8 cellular contexts compared by ENCODE assay signal in genomic region chr15:40952901-40953712, GRCh38. TPM values are rescaled to one million over a fixed set of nuclear protein-coding genes. Genes with fewer than 3 reads are reported as not detected.
DNase-seq lines count a peak whose midpoint lies in the region; ATAC-seq and TF ChIP-seq lines count a peak whose summit lies in the region.

CHAC1 (plus strand) TSS chr15:40953471; CDS start chr15:40953584, 113 bp downstream.

- H3K4me1 ChIP-seq in duodenal mucosa (ENCODE audit: control insufficient read depth in 1 of 2, insufficient read depth in 2 of 2, low read length in 2 of 2), result peaks cover 26 to 32% of the 10 kb centered on the region in 2 donors
- H3K4me1 ChIP-seq in lower lobe of right lung, result peaks cover 26% of the 10 kb centered on the region

- H3K9me3 ChIP-seq in duodenal mucosa (ENCODE audit: control insufficient read depth in 1 of 2, low read length in 2 of 2) (no peaks in the 10 kb centered on the region), lower lobe of right lung (no peaks in the 10 kb centered on the region)

- intact Hi-C loops in lower lobe of right lung (cut with DNase I), result no loop called here

- H3K27me3 ChIP-seq in duodenal mucosa (ENCODE audit: control insufficient read depth in 1 of 2, insufficient read depth in 2 of 2, low read length in 2 of 2), result no peaks in the 10 kb centered on the region
- H3K27me3 ChIP-seq in lower lobe of right lung (ENCODE audit: low read depth), result no peaks in the 10 kb centered on the region

- H3K4me3 ChIP-seq in duodenal mucosa (ENCODE audit: low read depth in 1 of 2, low read length in 2 of 2) (peak within 1 kb of the TSS; percentile 81 to 89), lower lobe of right lung (peak within 1 kb of the TSS; percentile 79)

- H3K9ac ChIP-seq in duodenal mucosa (ENCODE audit: low read depth in 1 of 2, low read length in 2 of 2), result peak within 1 kb of the TSS; percentile 71 to 93

- H3K36me3 ChIP-seq in duodenal mucosa (ENCODE audit: control insufficient read depth in 1 of 2, insufficient read depth in 2 of 2, low read length in 2 of 2) (no peaks in the 10 kb centered on the region), lower lobe of right lung (no peaks in the 10 kb centered on the region)

- ATAC-seq in GM19372 (IDR thresholded peaks at IDR 0.05; ENCODE audit: low read depth, unreplicated experiment) (peak; percentile 89), HG03521 (IDR thresholded peaks at IDR 0.05; ENCODE audit: unreplicated experiment) (peak; percentile 87), lower lobe of right lung (peak; percentile 95 to 97)

- H3K27ac ChIP-seq in duodenal mucosa (ENCODE audit: low read depth, low read length) (peak within 1 kb of the TSS; percentile 67), lower lobe of right lung (peak within 1 kb of the TSS; percentile 87)

- DNase-seq in CD1c-positive myeloid dendritic cell (ENCODE audit: extremely low spot score) (peak; percentile 96), NCI-H748 (lab: John Stamatoyannopoulos, UW; ENCODE audit: unreplicated experiment) (peak; percentile 95), lower lobe of right lung (peak; percentile 98)
- peak; percentile 95 to 97 for DNase-seq in activated CD4-positive, alpha-beta T cell treated with anti-CD3 and anti-CD28 coated beads, Interleukin-2, amount 50 U/mL, for 48 hours
- DNase-seq in stimulated activated CD4-positive, alpha-beta T cell treated with anti-CD3 and anti-CD28 coated beads, TNF-alpha, amount 100 ng/mL, for 1 hour (ENCODE audit: low read depth in 3 of 3, low spot score in 1 of 3), result peak; percentile 88 to 92 (median 91)

- peak; percentile 26 for TF ChIP-seq CTCF in lower lobe of right lung (IDR thresholded peaks at IDR 0.05)

RNA-seq across cellular contexts. Expression of gene CHAC1, which starts in this region (rescaled TPM):
- total RNA-seq in lower lobe of right lung, result 1.8 TPM

Comparison
In these comparisons a context has a peak if more than half of its experiments do, and no peak if none do; other contexts are left out.
1. Peak in every context shown above with its lines: DNase-seq, ATAC-seq, H3K4me3 ChIP-seq and H3K27ac ChIP-seq.